In genomic region chr3:124730129-124730919, GRCh38 we compare ENCODE assay signal across 1 cellular context.
A peak's percentile ranks its signal among the peaks of the same experiment; 100 is the strongest.
TF ChIP-seq lines count a peak whose summit lies in the region.

Gene UMPS, plus strand, starts transcription at chr3:124730452. Its CDS starts 20 bp downstream, at chr3:124730472.

TF ChIP-seq in K562, 482 proteins besides CTCF, POLR2A, EP300 and RAD21 (continued from another document and continues in another):
- TF ChIP-seq DLX4 (CRISPR knock-in tag; IDR thresholded peaks at IDR 0.05) (no peak), ZNF655 (CRISPR knock-in tag; IDR thresholded peaks at IDR 0.05) (no peak), ZNF347 (CRISPR knock-in tag; IDR thresholded peaks at IDR 0.05; ENCODE audit: low read depth) (no peak), USF1 (CRISPR knock-in tag; IDR thresholded peaks at IDR 0.05) (no peak), KDM2B (CRISPR knock-in tag; IDR thresholded peaks at IDR 0.05) (no peak), ARID2 (IDR thresholded peaks at IDR 0.05) (no peak), SIN3B (IDR thresholded peaks at IDR 0.05; ENCODE audit: low read depth) (peak; percentile 93), EGR1 (conservative IDR thresholded peaks at IDR 0.05) (no peak), FOXA3 (CRISPR knock-in tag; conservative IDR thresholded peaks at IDR 0.05 in 1 of 2, IDR thresholded peaks at IDR 0.05 in 1 of 2) (peak in 1 of 2 experiments; percentile 65; a peak in 2 of 4 replicates), PCBP1 (IDR thresholded peaks at IDR 0.05; ENCODE audit: low read depth, low read length, poor library complexity, severe bottlenecking) (no peak), ZNF318 (IDR thresholded peaks at IDR 0.05; ENCODE audit: borderline replicate concordance in 1 of 2, low read depth in 1 of 2) (no peak), JUNB (CRISPR knock-in tag; conservative IDR thresholded peaks at IDR 0.05) (peak; percentile 98), CEBPG (CRISPR knock-in tag; IDR thresholded peaks at IDR 0.05) (peak; percentile 29; the same call in 1 of the 2 replicates), CEBPG (tag; conservative IDR thresholded peaks at IDR 0.05 in 1 of 2, IDR thresholded peaks at IDR 0.05 in 1 of 2) (no peak), KDM4B (IDR thresholded peaks at IDR 0.05; ENCODE audit: borderline replicate concordance in 2 of 2, low read depth in 1 of 2) (0 out of 4 replicates have a peak, but pooled peaks of 1 of the 2 experiments have one; percentile 70), CREB3 (tag; conservative IDR thresholded peaks at IDR 0.05; ENCODE audit: low read depth) (peak; percentile 82), CBFB (CRISPR knock-in tag; IDR thresholded peaks at IDR 0.05) (no peak), MAFG (tag; conservative IDR thresholded peaks at IDR 0.05) (no peak), ZNF449 (CRISPR knock-in tag; IDR thresholded peaks at IDR 0.05) (0 out of 2 replicates have a peak, but pooled peaks have one; percentile 34), YY1 (IDR thresholded peaks at IDR 0.05; ENCODE audit: borderline replicate concordance in 1 of 3, control insufficient read depth in 1 of 3, extremely low read depth in 1 of 3, insufficient read depth in 3 of 3, insufficient read length in 1 of 3, insufficient replicate concordance in 2 of 3, low read depth in 1 of 3, low read length in 2 of 3) (peak; percentile 73 to 96 (median 94)), HBP1 (CRISPR knock-in tag; IDR thresholded peaks at IDR 0.05) (no peak), ATF6 (CRISPR knock-in tag; IDR thresholded peaks at IDR 0.05) (0 out of 2 replicates have a peak, but pooled peaks have one; percentile 47), SUPT5H (IDR thresholded peaks at IDR 0.05) (peak; percentile 89), SIRT6 (IDR thresholded peaks at IDR 0.05; ENCODE audit: low read depth, low read length) (no peak), ATF2 (CRISPR knock-in tag; IDR thresholded peaks at IDR 0.05) (peak; percentile 81; the same call in 1 of the 2 replicates), E2F5 (CRISPR knock-in tag; IDR thresholded peaks at IDR 0.05) (no peak)
